ENCODE assay signal across 8 cellular contexts in the genomic region with DNA sequence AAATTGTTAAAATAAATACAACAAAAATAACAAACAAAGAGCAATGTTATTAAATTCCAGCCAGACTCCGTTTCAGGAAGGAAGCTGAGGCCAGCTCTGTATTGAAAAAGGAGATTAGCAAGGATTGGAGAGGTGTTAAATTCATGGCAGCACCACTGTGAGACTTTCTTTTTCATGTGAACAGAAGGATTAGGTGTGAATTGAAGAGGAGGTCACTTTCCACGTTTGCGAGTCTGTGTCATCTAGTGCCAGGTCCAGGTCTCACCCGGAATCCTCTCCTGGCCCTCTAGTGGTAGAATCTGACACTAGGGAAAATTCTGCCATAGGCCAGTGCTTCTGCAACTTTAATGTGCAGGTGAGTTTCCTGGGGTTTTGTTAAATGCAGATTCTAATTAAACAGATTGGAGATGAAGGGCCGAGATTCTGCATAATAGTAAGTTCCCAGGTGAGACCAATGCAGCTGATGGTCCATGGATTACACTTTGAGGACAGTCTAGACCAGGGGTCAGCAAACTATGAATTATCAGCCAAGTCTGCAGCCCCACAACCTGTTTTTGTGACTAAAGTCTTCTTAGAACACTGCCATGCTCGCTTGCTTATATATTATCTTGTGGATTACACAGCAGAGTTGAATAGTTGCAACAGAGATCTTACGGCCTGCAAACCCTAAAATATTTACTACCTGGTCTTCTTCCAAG. TPM values are rescaled to one million over a fixed set of nuclear protein-coding genes. Genes with fewer than 3 reads are reported as not detected.
DNase-seq lines count a peak whose midpoint lies in the region; ATAC-seq, FAIRE-seq and TF ChIP-seq lines count a peak whose summit lies in the region.

No MANE protein-coding gene starts in this region.

- TF ChIP-seq CTCF in C4-2B (conservative IDR thresholded peaks at IDR 0.05) (peak; percentile 90), coronary artery (IDR thresholded peaks at IDR 0.05) (peak; percentile 50)

- FAIRE-seq in GM12892 (lab: Jason Lieb, UNC) = no peak

- H3K27ac ChIP-seq in C4-2B (no peak overlapping the region), coronary artery (no peak overlapping the region)

- H3K9me3 Mint-ChIP-seq in memory B cell = peaks cover 3% of the 10 kb centered on the region

- no peak for TF ChIP-seq POLR2A in GM12892 (IDR thresholded peaks at IDR 0.05; ENCODE audit: low read depth, low read length)

- peak; percentile 55 for DNase-seq in GM12892 (ENCODE audit: insufficient read length)
- peak; percentile 25 for DNase-seq in NCI-H748 (lab: John Stamatoyannopoulos, UW; ENCODE audit: unreplicated experiment)
- DNase-seq in coronary artery (ENCODE audit: low spot score) = no peak
- DNase-seq in memory B cell (ENCODE audit: low spot score in 2 of 2) = peak; percentile 6 to 14
- no peak for DNase-seq in activated gamma-delta T cell treated with Interleukin-2 at 50 U/mL for 16 hours

- H3K27ac Mint-ChIP-seq in memory B cell = no peak overlapping the region

- ATAC-seq in memory B cell (ENCODE audit: low read depth) = peak; percentile 32
- ATAC-seq in GM18867 (IDR thresholded peaks at IDR 0.05; ENCODE audit: unreplicated experiment) = no peak
- ATAC-seq in HG03521 (IDR thresholded peaks at IDR 0.05; ENCODE audit: unreplicated experiment) = no peak

- no peaks in the 10 kb centered on the region for H3K4me1 Mint-ChIP-seq in memory B cell

- H3K4me3 Mint-ChIP-seq in memory B cell = no peak overlapping the region

- H3K4me3 ChIP-seq in coronary artery = peak overlapping the region; percentile 36

- no peaks in the 10 kb centered on the region for H3K36me3 Mint-ChIP-seq in memory B cell

- H3K27me3 Mint-ChIP-seq in memory B cell = peaks cover 6% of the 10 kb centered on the region

RNA-seq across cellular contexts. Expression of a gene that starts 9.2 kb away (rescaled TPM):
- polyA plus RNA-seq in GM12892 (2012; ENCODE audit: missing spikeins) = not detected

Comparison
In these comparisons a context has a peak if more than half of its experiments do, and no peak if none do; other contexts are left out.
1. DNase-seq: peak in GM12892 (single experiment), NCI-H748 (single experiment) and memory B cell (2 of 2); none in coronary artery (single experiment) and activated gamma-delta T cell treated with Interleukin-2 at 50 U/mL for 16 hours (single experiment).